Comparison of ENCODE assay signal across 22 cellular contexts in the genomic region with DNA sequence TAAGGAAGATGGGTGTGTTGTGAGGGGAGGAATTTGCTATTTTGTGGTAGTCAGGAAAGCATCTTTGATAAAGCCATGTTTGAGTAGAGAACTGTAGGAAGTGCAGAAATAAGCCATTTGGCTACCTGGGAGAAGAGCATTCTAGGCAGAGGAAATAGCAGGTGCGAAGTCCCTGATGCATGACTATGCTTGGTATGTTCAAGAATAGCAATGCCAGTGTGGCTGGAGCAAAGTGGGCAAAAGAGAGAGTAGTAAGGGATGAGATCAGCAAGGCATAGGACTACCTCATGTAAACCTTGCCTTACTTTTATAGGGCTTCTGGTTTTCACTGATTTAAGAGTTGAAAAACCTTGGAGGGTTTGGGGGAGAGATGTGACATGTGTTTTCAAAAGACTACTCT.
"Had no signal": no experiment of that assay in that cellular context is flagged by ENCODE, and none has a peak within 500 bp of the region (broad histone marks: within the 10 kb centered on the region; RNA-seq: fewer than 3 reads in every experiment).

No MANE protein-coding gene starts in this region.

- H3K4me3 ChIP-seq: esophagus squamous epithelium, gastroesophageal sphincter, left ventricle myocardium inferior, lower lobe of right lung, right atrium auricular region, sigmoid colon, stomach, thoracic aorta had no signal

- DNase-seq: effector memory CD4-positive, alpha-beta T cell; esophagus squamous epithelium; foreskin fibroblast; glutamatergic neuron; islet precursor cell; left ventricle myocardium inferior; lower lobe of right lung; midbrain; naive thymus-derived CD4-positive, alpha-beta T cell; nephron progenitor cell; posterior cingulate gyrus; sigmoid colon; small intestine; stimulated activated CD4-positive, alpha-beta T cell treated with anti-CD3 and anti-CD28 coated beads, Interleukin-12 subunit alpha, Interleukin-12 subunit beta, amount 100 ng/mL, for 4 hours; stimulated activated naive CD4-positive, alpha-beta T cell; stomach; substantia nigra; trophoblast cell had no signal

- H3K9me3 ChIP-seq: esophagus squamous epithelium, gastroesophageal sphincter, right atrium auricular region, sigmoid colon, thoracic aorta had no signal

- H3K36me3 ChIP-seq: esophagus squamous epithelium, gastroesophageal sphincter, left ventricle myocardium inferior, lower lobe of right lung, right atrium auricular region, sigmoid colon, stomach, thoracic aorta had no signal

- H3K27ac ChIP-seq: epithelial cell of prostate, esophagus squamous epithelium, gastroesophageal sphincter, left ventricle myocardium inferior, lower lobe of right lung, right atrium auricular region, sigmoid colon, stomach, thoracic aorta had no signal

- H3K27me3 ChIP-seq: esophagus squamous epithelium, gastroesophageal sphincter, right atrium auricular region, sigmoid colon, stomach had no signal

- H3K4me1 ChIP-seq: gastroesophageal sphincter, left ventricle myocardium inferior, lower lobe of right lung, right atrium auricular region, sigmoid colon, stomach had no signal
